In genomic region chr11:70067591-70068341, GRCh38 we compare ENCODE assay signal across 15 cellular contexts. TPM values are rescaled to one million over a fixed set of nuclear protein-coding genes. Genes with fewer than 3 reads are reported as not detected.
DNase-seq lines count a peak whose midpoint lies in the region; ATAC-seq and TF ChIP-seq lines count a peak whose summit lies in the region.
"Had no signal": no experiment of that assay in that cellular context is flagged by ENCODE, and none has a peak within 500 bp of the region (broad histone marks: within the 10 kb centered on the region; RNA-seq: fewer than 3 reads in every experiment).

No MANE protein-coding gene starts in this region.

- no peaks in the 10 kb centered on the region for H3K36me3 Mint-ChIP-seq in GM23338 (ENCODE audit: low read depth)
- H3K36me3 Mint-ChIP-seq: immature natural killer cell had no signal

- 0 out of 2 replicates have a peak, but pooled peaks cover 10% of the 10 kb centered on the region for H3K27me3 ChIP-seq in GM23338 (ENCODE audit: insufficient read depth)

- H3K9me3 Mint-ChIP-seq in GM23338, result no peaks in the 10 kb centered on the region; the same call in 2 of the 3 replicates
- H3K9me3 Mint-ChIP-seq: immature natural killer cell had no signal

- no peaks in the 10 kb centered on the region for H3K36me3 ChIP-seq in GM23338 (ENCODE audit: insufficient read depth)

- H3K27ac ChIP-seq in GM23338 (ENCODE audit: low read depth), result no peak overlapping the region

- peak; percentile 18 for DNase-seq in 8988T
- peak; percentile 66 for DNase-seq in GM23338 (ENCODE audit: low spot score)
- peak; percentile 81 for DNase-seq in SK-MEL-5 (ENCODE audit: low read depth, low spot score)
- DNase-seq in left kidney (ENCODE audit: low read depth, low spot score), result peak; percentile 81
- no peak for DNase-seq in foreskin melanocyte
- DNase-seq in HuH-7.5 (ENCODE audit: low spot score), result no peak
- DNase-seq in HCEC 1CT, result no peak
- DNase-seq: activated CD4-positive, alpha-beta T cell treated with anti-CD3 and anti-CD28 coated beads for 1 hour; activated naive CD4-positive, alpha-beta T cell; AML-193; caudate nucleus; immature natural killer cell; NCI-H2029 treated with DMSO at 0.1 percent for 48 hours had no signal

- TF ChIP-seq CTCF in GM23338 (conservative IDR thresholded peaks at IDR 0.05; ENCODE audit: low read depth in 2 of 2), result peak in 1 of 2 experiments; percentile 31; a peak in 2 of 4 replicates

- H3K4me3 Mint-ChIP-seq in GM23338, result no peak overlapping the region
- H3K4me3 Mint-ChIP-seq: immature natural killer cell had no signal

- peaks cover 20% of the 10 kb centered on the region for H3K4me1 ChIP-seq in GM23338 (ENCODE audit: insufficient read depth)

- H3K27me3 Mint-ChIP-seq in GM23338 (ENCODE audit: insufficient read depth, low read depth, poor library complexity), result peaks cover 8% of the 10 kb centered on the region

- in situ Hi-C loops in SK-MEL-5 (cut with HindIII; ENCODE audit: low pct_unique_long_range_greater_than_20kb, low sequenced_read_pairs), result no loop called here

- H4K20me1 ChIP-seq in GM23338 (replicated peaks; ENCODE audit: insufficient read depth), result no peaks in the 10 kb centered on the region

- no peak overlapping the region for H3K27ac Mint-ChIP-seq in GM23338
- H3K27ac Mint-ChIP-seq: immature natural killer cell had no signal

- peaks cover 45% of the 10 kb centered on the region for H3K4me1 Mint-ChIP-seq in GM23338
- H3K4me1 Mint-ChIP-seq: immature natural killer cell had no signal

- ATAC-seq in GM23338 (peak; percentile 70), HG03469 (IDR thresholded peaks at IDR 0.05; ENCODE audit: unreplicated experiment) (no peak)

- no peak overlapping the region for H3K4me3 ChIP-seq in GM23338

- peaks cover 4% of the 10 kb centered on the region; the same call in 1 of the 2 replicates for H3F3A ChIP-seq in GM23338 (replicated peaks; ENCODE audit: low read depth)

- H3K79me2 ChIP-seq in GM23338 (replicated peaks; ENCODE audit: insufficient read depth), result no peaks in the 10 kb centered on the region

- no peaks in the 10 kb centered on the region for H3K9me2 ChIP-seq in GM23338 (ENCODE audit: insufficient read depth)

- H2AFZ ChIP-seq in GM23338, result 0 out of 2 replicates have a peak overlapping the region, but pooled peaks have one; percentile 38

- H3K4me2 ChIP-seq in GM23338, result peak overlapping the region; percentile 51; the same call in 1 of the 2 replicates

TF ChIP-seq in GM23338, 12 proteins besides CTCF, POLR2A, EP300 and RAD21:
- TF ChIP-seq EZH2 (IDR thresholded peaks at IDR 0.05; ENCODE audit: low read depth, unreplicated experiment) (no peak), ZNF331 (CRISPR knock-in tag; IDR thresholded peaks at IDR 0.05; ENCODE audit: low read depth) (no peak), EZH2phosphoT487 (IDR thresholded peaks at IDR 0.05; ENCODE audit: unreplicated experiment) (no peak), STAT1 (IDR thresholded peaks at IDR 0.05; ENCODE audit: unreplicated experiment) (no peak), JUNB (IDR thresholded peaks at IDR 0.05; ENCODE audit: unreplicated experiment) (no peak)

RNA-seq across cellular contexts. Expression of gene ANO1, which starts 10.4 kb away (rescaled TPM):
- 3.4 and 3.9 TPM in 2 replicates for total RNA-seq in GM23338 (2014; rRNA removed; shearing (Covaris generic))
- 1.3 and 1.4 TPM in 2 replicates for polyA plus RNA-seq in GM23338 (2016; fragmentation: Nextera tagmentation; extraction: Ambion mirVana)
- 1.2 and 2.9 TPM in 2 replicates for total RNA-seq in SK-MEL-5 (2014; rRNA removed; shearing (Covaris generic))
- 2.9 and 3.0 TPM in 2 replicates for polyA plus RNA-seq in SK-MEL-5 (2015; cell fraction: cytosol; rRNA removed)
- polyA plus RNA-seq in SK-MEL-5 (2015; cell fraction: nucleus; rRNA removed), result 1.0 and 1.6 TPM in 2 replicates
- polyA plus RNA-seq: immature natural killer cell, neural cell had no signal

Comparison
In these comparisons a context has a peak if more than half of its experiments do, and no peak if none do; other contexts are left out.
1. DNase-seq: peak in 8988T (single experiment), GM23338 (single experiment), SK-MEL-5 (single experiment) and left kidney (single experiment); none in foreskin melanocyte (single experiment), HuH-7.5 (single experiment) and HCEC 1CT (single experiment).